ENCODE assay signal across 8 cellular contexts in the genomic region with DNA sequence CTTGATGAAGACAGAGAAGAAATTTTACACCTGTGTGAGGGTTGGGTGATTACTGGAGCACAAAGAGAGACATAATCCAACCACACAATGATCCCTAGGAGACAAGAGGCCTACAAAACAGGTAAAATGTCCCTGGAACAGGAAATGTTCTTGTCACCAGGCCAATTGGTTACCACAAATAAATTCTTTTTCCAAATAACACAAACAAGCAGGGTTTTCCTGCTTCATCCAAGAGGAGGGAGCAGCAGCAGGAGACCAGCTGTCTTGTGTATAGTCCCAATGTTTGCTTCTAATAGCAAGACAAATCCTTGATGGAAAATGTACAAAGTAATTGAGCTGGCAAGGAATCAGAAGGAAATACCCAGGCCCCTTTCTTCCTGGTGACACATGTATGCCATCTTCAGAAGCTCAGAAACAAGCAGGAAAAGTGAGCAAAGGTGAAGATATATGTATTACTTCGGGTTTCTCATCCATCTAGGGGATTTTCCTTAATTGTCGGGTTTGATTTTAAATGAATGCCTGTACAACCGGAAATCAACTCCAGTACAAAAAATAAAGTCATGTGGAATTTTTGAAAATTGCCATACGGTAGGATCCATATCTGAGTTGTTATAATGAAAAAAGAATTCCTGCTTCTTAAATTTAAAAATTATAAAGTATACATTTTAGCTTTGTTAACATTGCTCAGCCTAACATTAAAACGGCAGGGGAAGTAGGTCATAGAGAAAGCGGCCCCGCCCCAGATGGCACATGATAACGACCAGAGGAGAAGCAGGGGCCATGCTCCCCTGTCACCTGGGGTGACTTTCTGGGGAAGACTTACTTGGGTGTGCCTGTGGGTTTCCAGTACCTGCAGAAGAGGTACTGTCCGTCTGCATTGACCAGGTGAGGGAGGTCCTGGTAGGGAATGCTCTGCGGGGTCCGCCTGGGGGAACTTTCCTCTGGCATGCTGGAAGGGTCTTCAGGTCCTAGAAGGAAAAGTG. TPM values are rescaled to one million over a fixed set of nuclear protein-coding genes. Genes with fewer than 3 reads are reported as not detected.
DNase-seq lines count a peak whose midpoint lies in the region; ATAC-seq and TF ChIP-seq lines count a peak whose summit lies in the region.

No MANE protein-coding gene starts in this region.

- TF ChIP-seq POLR2A in GM10847 (IDR thresholded peaks at IDR 0.05; ENCODE audit: extremely low read depth, insufficient read length) = peak; percentile 34

- CTCF ChIA-PET in activated naive CD4-positive, alpha-beta T cell treated with anti-CD3 and anti-CD28 coated beads, Interleukin-2, amount 10 ng/mL, durations not matched to agents 7 days and 5 days (lab: Charles Lee) = interaction anchor here (0.9 to 1.4 kb wide), 5 partner anchors 10 to 126 kb away, joined by 3 to 5 read pairs (median 3); no protein-coding TSS in a partner anchor

- H3K9me3 Mint-ChIP-seq in naive B cell = peaks cover 0 to under 1% (median 0%) of the 10 kb centered on the region in 7 donors
- H3K9me3 Mint-ChIP-seq in activated naive CD4-positive, alpha-beta T cell treated with anti-CD3 and anti-CD28 coated beads, Interleukin-2, amount 10 ng/mL, durations not matched to agents 7 days and 5 days = no peaks in the 10 kb centered on the region

- peak overlapping the region in 5 of 8 donors; percentile 2 to 82 (median 36) for H3K4me3 Mint-ChIP-seq in naive B cell
- no peak overlapping the region for H3K4me3 Mint-ChIP-seq in activated naive CD4-positive, alpha-beta T cell treated with anti-CD3 and anti-CD28 coated beads, Interleukin-2, amount 10 ng/mL, durations not matched to agents 7 days and 5 days

- peaks cover 29 to 62% (median 57%) of the 10 kb centered on the region in 3 donors for H3K27me3 Mint-ChIP-seq in naive B cell
- H3K27me3 Mint-ChIP-seq in activated naive CD4-positive, alpha-beta T cell treated with anti-CD3 and anti-CD28 coated beads, Interleukin-2, amount 10 ng/mL, durations not matched to agents 7 days and 5 days = peaks cover 77% of the 10 kb centered on the region

- DNase-seq in NCI-H1105 treated with DMSO at 0.1 percent for 48 hours (lab: John Stamatoyannopoulos, UW) (peak; percentile 80), naive B cell (no peak), HuH-7 (ENCODE audit: low spot score) (no peak), midbrain (lab: John Stamatoyannopoulos, UW) (no peak)
- DNase-seq in activated naive CD4-positive, alpha-beta T cell treated with anti-CD3 and anti-CD28 coated beads, Interleukin-2, amount 10 ng/mL, durations not matched to agents 7 days and 5 days = no peak

- H3K27ac Mint-ChIP-seq in naive B cell = no peak overlapping the region
- H3K27ac Mint-ChIP-seq in activated naive CD4-positive, alpha-beta T cell treated with anti-CD3 and anti-CD28 coated beads, Interleukin-2, amount 10 ng/mL, durations not matched to agents 7 days and 5 days = no peak overlapping the region

- H3K36me3 Mint-ChIP-seq in naive B cell = peaks cover 0 to under 1% of the 10 kb centered on the region in 2 donors
- H3K36me3 Mint-ChIP-seq in activated naive CD4-positive, alpha-beta T cell treated with anti-CD3 and anti-CD28 coated beads, Interleukin-2, amount 10 ng/mL, durations not matched to agents 7 days and 5 days = no peaks in the 10 kb centered on the region

- H3K27ac ChIP-seq in cingulate gyrus (ENCODE audit: low read depth, low read length) = peak overlapping the region; percentile 88

- no peak for ATAC-seq in naive B cell (ENCODE audit: low read depth in 2 of 2)
- no peak for ATAC-seq in HG02981 (IDR thresholded peaks at IDR 0.05; ENCODE audit: unreplicated experiment)

- H3K4me1 Mint-ChIP-seq in naive B cell = peaks cover 8 to 15% (median 14%) of the 10 kb centered on the region in 3 donors
- peaks cover 9% of the 10 kb centered on the region for H3K4me1 Mint-ChIP-seq in activated naive CD4-positive, alpha-beta T cell treated with anti-CD3 and anti-CD28 coated beads, Interleukin-2, amount 10 ng/mL, durations not matched to agents 7 days and 5 days

RNA-seq across cellular contexts. Expression of a gene that starts 1.2 kb away (rescaled TPM):
- polyA plus RNA-seq in naive B cell (ENCODE audit: low read depth in 6 of 6) = 1 to 10 TPM in 3 of 6 donors, under 1 TPM in 2, not detected in 1; 0.40 to 3.6 (median 1.3) TPM
